In the genomic region with DNA sequence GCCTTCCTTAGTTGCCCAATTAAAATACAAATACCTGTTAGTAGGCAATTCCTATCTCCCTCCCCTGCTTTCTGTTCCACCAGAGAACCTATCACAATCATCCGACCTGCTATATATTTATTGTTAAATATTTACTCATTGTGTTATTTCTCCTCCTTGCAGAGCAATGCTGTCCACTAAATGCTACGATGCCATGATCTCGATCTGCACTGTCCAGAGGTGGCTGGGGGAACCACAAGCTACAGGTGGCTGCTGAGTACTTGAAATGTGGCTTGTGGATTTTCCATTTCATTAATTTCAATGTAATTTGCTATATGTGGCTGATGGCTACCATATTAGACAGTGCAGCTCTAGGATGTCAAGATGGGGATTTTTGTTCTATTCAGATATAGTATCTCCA, we compare ENCODE assay signal across 8 cellular contexts. TPM values are rescaled to one million over a fixed set of nuclear protein-coding genes. Genes with fewer than 3 reads are reported as not detected.
"Had no signal": no experiment of that assay in that cellular context is flagged by ENCODE, and none has a peak within 500 bp of the region (broad histone marks: within the 10 kb centered on the region; RNA-seq: fewer than 3 reads in every experiment).

No MANE protein-coding gene starts in this region.

- H3K27ac ChIP-seq: HL-60, KMS-11 had no signal

- H3K4me2 ChIP-seq: KMS-11 had no signal

- DNase-seq: IMR-90, KBM-7, KG1 had no signal

- ATAC-seq: HepG2, K562 had no signal

- H3K4me3 ChIP-seq: K562 had no signal

RNA-seq across cellular contexts. Expression of a gene that starts 5.1 kb away (rescaled TPM):
- total RNA-seq: HT1080, IMR-90, K562 had no signal

RNA-seq across cellular contexts. Expression of a gene that starts 11.4 kb away (rescaled TPM):
- total RNA-seq: HepG2, HT1080, IMR-90, K562 had no signal

RNA-seq across cellular contexts. Expression of a gene that starts 19.5 kb away (rescaled TPM):
- total RNA-seq: HepG2, HT1080, IMR-90, K562 had no signal

RNA-seq across cellular contexts. Expression of a gene that starts 37.1 kb away (rescaled TPM):
- total RNA-seq: HepG2, HT1080, IMR-90 had no signal

RNA-seq across cellular contexts. Expression of a gene that starts 53.1 kb away (rescaled TPM):
- total RNA-seq: HepG2, HT1080, IMR-90, K562 had no signal
